Comparison of ENCODE assay signal across 8 cellular contexts in genomic region chr12:64610660-64611429, GRCh38. TPM values are rescaled to one million over a fixed set of nuclear protein-coding genes. Genes with fewer than 3 reads are reported as not detected.
DNase-seq lines count a peak whose midpoint lies in the region; ATAC-seq lines count a peak whose summit lies in the region.

No MANE protein-coding gene starts in this region.

- peak; percentile 60 for ATAC-seq in HG02642 (IDR thresholded peaks at IDR 0.05; ENCODE audit: poor library complexity, unreplicated experiment)

- DNase-seq in NCI-H1436 (lab: John Stamatoyannopoulos, UW) (peak; percentile 9), NCI-H1436 treated with DMSO at 0.1 percent for 48 hours (lab: John Stamatoyannopoulos, UW) (no peak), NCI-H2107 (lab: John Stamatoyannopoulos, UW) (peak; percentile 20), dermis blood vessel endothelial cell (peak; percentile 71), medulla oblongata (ENCODE audit: extremely low spot score) (peak; percentile 31)
- DNase-seq in activated CD4-positive, alpha-beta T cell treated with anti-CD3 and anti-CD28 coated beads for 4 hours = peak; percentile 62 to 63
- peak; percentile 50 to 52 for DNase-seq in stimulated activated CD8-positive, alpha-beta memory T cell treated with anti-CD3 and anti-CD28 coated beads, Interleukin-2, amount 100 ng/mL, for 1 hour (ENCODE audit: low read depth in 2 of 2)

RNA-seq across cellular contexts. Expression of gene RASSF3, which starts 0.6 kb away (rescaled TPM):
- 37.9 and 43.4 TPM in 2 replicates for total RNA-seq in dermis blood vessel endothelial cell
